9 cellular contexts compared by ENCODE assay signal in genomic region chr6:43608310-43608763, GRCh38. TPM values are rescaled to one million over a fixed set of nuclear protein-coding genes. Genes with fewer than 3 reads are reported as not detected.
DNase-seq lines count a peak whose midpoint lies in the region; TF ChIP-seq lines count a peak whose summit lies in the region.
"Had no signal": no experiment of that assay in that cellular context is flagged by ENCODE, and none has a peak within 500 bp of the region (broad histone marks: within the 10 kb centered on the region; RNA-seq: fewer than 3 reads in every experiment).

No MANE protein-coding gene starts in this region.

- POLR2A ChIA-PET in Caco-2 (lab: Charles Lee), result interaction anchor here (0.7 kb wide), 1 partner anchor 21 kb away, joined by 6 read pairs; the partner anchor contains the start of gene GTPBP2

- H3K9me2 ChIP-seq in OCI-LY1 (ENCODE audit: low read depth, low read length), result no peaks in the 10 kb centered on the region

- H3K4me3 ChIP-seq in Caco-2 (ENCODE audit: low read depth, low read length), result no peak overlapping the region
- H3K4me3 ChIP-seq in OCI-LY1 (ENCODE audit: low read depth, low read length, poor library complexity, severe bottlenecking), result no peak overlapping the region
- H3K4me3 ChIP-seq in esophagus muscularis mucosa, result no peak overlapping the region
- no peak overlapping the region for H3K4me3 ChIP-seq in testis

- H3K9me3 Mint-ChIP-seq in Caco-2 (ENCODE audit: unreplicated experiment) (no peaks in the 10 kb centered on the region), nephron (no peaks in the 10 kb centered on the region)

- H3K36me3 ChIP-seq in Caco-2 (ENCODE audit: control insufficient read depth, insufficient read depth, low read length), result no peaks in the 10 kb centered on the region
- peaks cover 90% of the 10 kb centered on the region for H3K36me3 ChIP-seq in OCI-LY1 (ENCODE audit: insufficient read depth, low read length)
- peaks cover 7 to 78% (median 43%) of the 10 kb centered on the region in 4 donors for H3K36me3 ChIP-seq in esophagus muscularis mucosa
- H3K36me3 ChIP-seq in testis (ENCODE audit: low read depth, missing control alignments), result no peaks in the 10 kb centered on the region

- peak; percentile 60 for TF ChIP-seq RAD21 in Ishikawa (IDR thresholded peaks at IDR 0.05; ENCODE audit: low read depth)

- TF ChIP-seq POLR2A in esophagus muscularis mucosa (IDR thresholded peaks at IDR 0.05; ENCODE audit: low read depth) (no peak), testis (IDR thresholded peaks at IDR 0.05) (no peak)

- 0 out of 2 replicates have a peak overlapping the region, but pooled peaks have one; percentile 23 for H3K9ac ChIP-seq in OCI-LY1 (ENCODE audit: low read length)

- H3K9me3 ChIP-seq in Caco-2 (no peaks in the 10 kb centered on the region), OCI-LY1 (ENCODE audit: low read length) (no peaks in the 10 kb centered on the region), esophagus muscularis mucosa (no peaks in the 10 kb centered on the region), testis (no peaks in the 10 kb centered on the region)

- H3K27ac ChIP-seq in OCI-LY1 (ENCODE audit: low read depth, low read length, poor library complexity, severe bottlenecking), result no peak overlapping the region
- H3K27ac ChIP-seq in esophagus muscularis mucosa (replicated peaks in 1 of 4), result no peak overlapping the region
- no peak overlapping the region for H3K27ac ChIP-seq in testis

- 1% methylated on average over 5 of the region's 5 CpGs for WGBS in esophagus muscularis mucosa
- 26 to 28% methylated on average over 5 of the region's 5 CpGs for WGBS in testis, 2 donors

- H3K4me1 ChIP-seq in Caco-2, result peaks cover 5% of the 10 kb centered on the region
- peaks cover 7% of the 10 kb centered on the region for H3K4me1 ChIP-seq in OCI-LY1 (ENCODE audit: insufficient read depth, low read length, severe bottlenecking)
- H3K4me1 ChIP-seq in esophagus muscularis mucosa, result peaks cover 0 to 8% (median 2%) of the 10 kb centered on the region in 4 donors
- no peaks in the 10 kb centered on the region for H3K4me1 ChIP-seq in testis

- H3K27me3 Mint-ChIP-seq in Caco-2 (ENCODE audit: insufficient read depth, unreplicated experiment), result no peaks in the 10 kb centered on the region
- H3K27me3 Mint-ChIP-seq in nephron (ENCODE audit: low read depth), result no peaks in the 10 kb centered on the region

- CTCF ChIA-PET in Caco-2 (lab: Charles Lee), result interaction anchor here (0.8 kb wide), 1 partner anchor 59 kb away, joined by 3 read pairs; no protein-coding TSS in a partner anchor

- H4K20me1 ChIP-seq in OCI-LY1 (ENCODE audit: insufficient read depth, low read length), result no peaks in the 10 kb centered on the region

- H3K79me2 ChIP-seq in OCI-LY1 (ENCODE audit: insufficient read depth, low read length), result no peaks in the 10 kb centered on the region

- H3K27ac Mint-ChIP-seq in Caco-2 (ENCODE audit: unreplicated experiment), result no peak overlapping the region
- no peak overlapping the region for H3K27ac Mint-ChIP-seq in nephron

- peaks cover 32% of the 10 kb centered on the region for H3K36me3 Mint-ChIP-seq in Caco-2 (ENCODE audit: insufficient read depth, unreplicated experiment)
- H3K36me3 Mint-ChIP-seq in nephron (ENCODE audit: low read depth), result peaks cover 30% of the 10 kb centered on the region

- TF ChIP-seq CTCF in Caco-2 (IDR thresholded peaks at IDR 0.05; ENCODE audit: insufficient read depth in 1 of 2, low read depth in 1 of 2, low read length in 1 of 2, severe bottlenecking in 1 of 2, unreplicated experiment in 1 of 2) (peak; percentile 51 to 78), OCI-LY1 (IDR thresholded peaks at IDR 0.05; ENCODE audit: low read length) (peak; percentile 92), esophagus muscularis mucosa (IDR thresholded peaks at IDR 0.05) (peak; percentile 70 to 88 (median 78)), nephron (IDR thresholded peaks at IDR 0.05; ENCODE audit: unreplicated experiment in 3 of 3) (peak; percentile 87 to 89 (median 87)), testis (IDR thresholded peaks at IDR 0.05) (peak; percentile 33 to 79 (median 66))

- DNase-seq in Caco-2 (peak; percentile 57 to 72), activated T-cell treated with anti-CD3 and anti-CD28 coated beads for 4 hours (peak; percentile 50), esophagus muscularis mucosa (ENCODE audit: extremely low spot score) (no peak), testis (peak; percentile 87), cerebellar nuclear complex (lab: John Stamatoyannopoulos, UW) (no peak)

- H3F3A ChIP-seq in OCI-LY1 (ENCODE audit: insufficient read depth, low read length), result no peaks in the 10 kb centered on the region

- no peak overlapping the region for H2AFZ ChIP-seq in OCI-LY1 (ENCODE audit: low read length)

- no peak for TF ChIP-seq EP300 in Ishikawa (IDR thresholded peaks at IDR 0.05; ENCODE audit: borderline replicate concordance)
- TF ChIP-seq EP300 in esophagus muscularis mucosa (IDR thresholded peaks at IDR 0.05), result no peak

- no peak overlapping the region for H3K4me2 ChIP-seq in OCI-LY1 (ENCODE audit: low read length)

- H3K4me3 Mint-ChIP-seq in Caco-2 (ENCODE audit: unreplicated experiment), result no peak overlapping the region
- no peak overlapping the region for H3K4me3 Mint-ChIP-seq in nephron

- no TSS peak for BruUV-seq in Caco-2 (replicated peaks; lab: Mats Ljungman, UMichigan)

- no peaks in the 10 kb centered on the region for H3K27me3 ChIP-seq in Caco-2 (replicated peaks; ENCODE audit: control insufficient read depth, insufficient read depth, low read length)
- no peaks in the 10 kb centered on the region for H3K27me3 ChIP-seq in OCI-LY1 (ENCODE audit: insufficient read depth, low read length)
- no peaks in the 10 kb centered on the region for H3K27me3 ChIP-seq in esophagus muscularis mucosa
- H3K27me3 ChIP-seq in testis, result no peaks in the 10 kb centered on the region

- intact Hi-C loops in Caco-2 (cut with micrococcal nuclease; ENCODE audit: unreplicated experiment) (loop anchor here (5.0 kb wide), 1 partner anchor 59 kb away; no protein-coding TSS in a partner anchor), esophagus muscularis mucosa (cut with DNase I) (no loop called here), testis (cut with DNase I; ENCODE audit: low total_unique reads) (no loop called here)

- H3K4me1 Mint-ChIP-seq in Caco-2 (ENCODE audit: low read depth, unreplicated experiment), result peaks cover 9% of the 10 kb centered on the region
- no peaks in the 10 kb centered on the region for H3K4me1 Mint-ChIP-seq in nephron

TF ChIP-seq in Ishikawa, 13 proteins besides CTCF, POLR2A, EP300 and RAD21:
- 0 out of 2 replicates have a peak, but pooled peaks have one; percentile 12 for TF ChIP-seq CEBPB (IDR thresholded peaks at IDR 0.05)
- TF ChIP-seq NFIC (IDR thresholded peaks at IDR 0.05), result no peak

RNA-seq across cellular contexts. Expression of gene GTPBP2, which starts 20.7 kb away (rescaled TPM):
- 44.2 and 47.2 TPM in 2 replicates for total RNA-seq in Caco-2 (2022)
- total RNA-seq in esophagus muscularis mucosa, result 10 to 100 TPM; 28.2 to 31.0 (median 30.0) TPM
- total RNA-seq in testis, result 10 to 100 TPM; 59.5 to 64.7 TPM
- polyA plus RNA-seq in testis (ENCODE audit: insufficient read depth, low read depth, low replicate concordance), result 59.0 TPM

RNA-seq across cellular contexts. Expression of gene MAD2L1BP, which starts 27.3 kb away (rescaled TPM):
- total RNA-seq in Caco-2 (2022) (33.1 and 33.5 TPM in 2 replicates), esophagus muscularis mucosa (10 to 100 TPM; 17.9 to 26.7 (median 21.6) TPM), testis (10 to 100 TPM; 40.5 to 42.4 TPM)
- polyA plus RNA-seq in testis (ENCODE audit: insufficient read depth, low read depth, low replicate concordance), result 38.3 TPM

RNA-seq across cellular contexts. Expression of gene POLH, which starts 32.4 kb away (rescaled TPM):
- total RNA-seq in Caco-2 (2022) (12.3 and 14.2 TPM in 2 replicates), esophagus muscularis mucosa (1 to 10 TPM; 6.1 to 9.6 (median 7.7) TPM), testis (10 to 100 TPM; 11.7 to 18.3 TPM)
- polyA plus RNA-seq in testis (ENCODE audit: insufficient read depth, low read depth, low replicate concordance), result 29.5 TPM

RNA-seq across cellular contexts. Expression of gene XPO5, which starts 32.5 kb away (rescaled TPM):
- total RNA-seq in Caco-2 (2022), result 79.3 and 93.4 TPM in 2 replicates
- total RNA-seq in esophagus muscularis mucosa, result 10 to 100 TPM; 12.5 to 17.1 (median 15.7) TPM
- 10 to 100 TPM; 53.7 to 65.8 TPM for total RNA-seq in testis
- 79.1 TPM for polyA plus RNA-seq in testis (ENCODE audit: insufficient read depth, low read depth, low replicate concordance)

RNA-seq across cellular contexts. Expression of gene RSPH9, which starts 36.5 kb away (rescaled TPM):
- total RNA-seq in Caco-2 (2022) (not detected in 2 replicates), esophagus muscularis mucosa (under 1 TPM in 2 of 4 donors, not detected in 2; 0.17 to 0.34 TPM), testis (1 to 10 TPM; 6.1 to 8.3 TPM)
- polyA plus RNA-seq in testis (ENCODE audit: insufficient read depth, low read depth, low replicate concordance), result 22.8 TPM
- total RNA-seq: activated CD8-positive, alpha-beta memory T cell treated with anti-CD3 and anti-CD28 coated beads for 36 hours had no signal

Comparison
In these comparisons a context has a peak if more than half of its experiments do, and no peak if none do; other contexts are left out.
1. DNase-seq: peak in Caco-2 (2 of 2), activated T-cell treated with anti-CD3 and anti-CD28 coated beads for 4 hours (single experiment) and testis (single experiment); none in esophagus muscularis mucosa (single experiment) and cerebellar nuclear complex (0 of 2).
2. Peak in every context shown above with its lines, with median percentiles within 50 percentile points of each other: CTCF ChIP-seq.